8 cellular contexts compared by ENCODE assay signal in genomic region chr13:42039946-42040729, GRCh38. TPM values are rescaled to one million over a fixed set of nuclear protein-coding genes. Genes with fewer than 3 reads are reported as not detected.
DNase-seq lines count a peak whose midpoint lies in the region; ATAC-seq and TF ChIP-seq lines count a peak whose summit lies in the region.

No MANE protein-coding gene starts in this region.

- no peaks in the 10 kb centered on the region for H3K36me3 ChIP-seq in duodenal mucosa (ENCODE audit: control insufficient read depth in 1 of 2, insufficient read depth in 2 of 2, low read length in 2 of 2)
- H3K36me3 ChIP-seq in lower lobe of right lung, result no peaks in the 10 kb centered on the region

- peak overlapping the region; percentile 68 for H3K27ac Mint-ChIP-seq in activated CD4-positive, alpha-beta memory T cell treated with anti-CD3 and anti-CD28 coated beads for 36 hours

- H3K4me1 ChIP-seq in duodenal mucosa (ENCODE audit: control insufficient read depth in 1 of 2, insufficient read depth in 2 of 2, low read length in 2 of 2) (peaks cover 0 to 18% of the 10 kb centered on the region in 2 donors), lower lobe of right lung (peaks cover 20% of the 10 kb centered on the region)

- peak overlapping the region; percentile 81 for H3K4me3 Mint-ChIP-seq in activated CD4-positive, alpha-beta memory T cell treated with anti-CD3 and anti-CD28 coated beads for 36 hours

- ATAC-seq in HG03159 (IDR thresholded peaks at IDR 0.05; ENCODE audit: unreplicated experiment) (peak; percentile 69), lower lobe of right lung (peak; percentile 93 to 96)

- no peak for TF ChIP-seq CTCF in lower lobe of right lung (IDR thresholded peaks at IDR 0.05)

- intact Hi-C loops in activated CD4-positive, alpha-beta memory T cell treated with anti-CD3 and anti-CD28 coated beads for 36 hours (cut with micrococcal nuclease), result loop anchor here (1.0 to 10.0 kb wide), 5 partner anchors 8 to 585 kb away; partner anchors contain the start of genes DGKH, RGCC and VWA8
- intact Hi-C loops in lower lobe of right lung (cut with DNase I), result no loop called here

- no peaks in the 10 kb centered on the region for H3K36me3 Mint-ChIP-seq in activated CD4-positive, alpha-beta memory T cell treated with anti-CD3 and anti-CD28 coated beads for 36 hours

- DNase-seq in Ammon's horn (ENCODE audit: low spot score) (peak; percentile 85), NCI-H460 (ENCODE audit: extremely low read depth, low read depth) (peak; percentile 61), lower lobe of right lung (peak; percentile 93)
- DNase-seq in activated CD4-positive, alpha-beta memory T cell treated with anti-CD3 and anti-CD28 coated beads for 36 hours, result peak; percentile 91
- peak; percentile 78 to 86 (median 86) for DNase-seq in stimulated activated CD4-positive, alpha-beta T cell treated with anti-CD3 and anti-CD28 coated beads, TNF-alpha, amount 100 ng/mL, for 1 hour (ENCODE audit: low read depth in 3 of 3, low spot score in 1 of 3)

- POLR2A ChIA-PET in activated CD4-positive, alpha-beta memory T cell treated with anti-CD3 and anti-CD28 coated beads for 36 hours (lab: Charles Lee), result interaction anchor here (1.8 kb wide), 1 partner anchor 8 kb away, joined by 6 read pairs; the partner anchor contains the start of gene DGKH

- peak overlapping the region; percentile 79 to 93 for H3K4me3 ChIP-seq in duodenal mucosa (ENCODE audit: low read depth in 1 of 2, low read length in 2 of 2)
- H3K4me3 ChIP-seq in lower lobe of right lung, result peak overlapping the region; percentile 84

- H3K27me3 ChIP-seq in duodenal mucosa (ENCODE audit: control insufficient read depth in 1 of 2, insufficient read depth in 2 of 2, low read length in 2 of 2) (peaks cover 0 to 2% of the 10 kb centered on the region in 2 donors), lower lobe of right lung (ENCODE audit: low read depth) (no peaks in the 10 kb centered on the region)

- CTCF ChIA-PET in activated CD4-positive, alpha-beta memory T cell treated with anti-CD3 and anti-CD28 coated beads for 36 hours (lab: Charles Lee), result no interaction called here

- H3K9me3 Mint-ChIP-seq in activated CD4-positive, alpha-beta memory T cell treated with anti-CD3 and anti-CD28 coated beads for 36 hours, result peaks cover 6% of the 10 kb centered on the region

- in situ Hi-C loops in GM18951 (cut with MboI; ENCODE audit: low sequenced_read_pairs, unreplicated experiment), result no loop called here

- H3K4me1 Mint-ChIP-seq in activated CD4-positive, alpha-beta memory T cell treated with anti-CD3 and anti-CD28 coated beads for 36 hours (ENCODE audit: low read depth), result peaks cover 18% of the 10 kb centered on the region

- TF ChIP-seq POLR2A in GM18951 (IDR thresholded peaks at IDR 0.05; ENCODE audit: extremely low read depth, insufficient read depth, insufficient read length), result peak; percentile 98

- peaks cover 5% of the 10 kb centered on the region for H3K27me3 Mint-ChIP-seq in activated CD4-positive, alpha-beta memory T cell treated with anti-CD3 and anti-CD28 coated beads for 36 hours

- H3K9me3 ChIP-seq in duodenal mucosa (ENCODE audit: control insufficient read depth in 1 of 2, low read length in 2 of 2), result peaks cover 0 to 5% of the 10 kb centered on the region in 2 donors
- H3K9me3 ChIP-seq in lower lobe of right lung, result no peaks in the 10 kb centered on the region

- peak overlapping the region; percentile 87 to 90 for H3K9ac ChIP-seq in duodenal mucosa (ENCODE audit: low read depth in 1 of 2, low read length in 2 of 2)

- H3K27ac ChIP-seq in duodenal mucosa (ENCODE audit: low read depth, low read length) (peak overlapping the region; percentile 88), lower lobe of right lung (peak overlapping the region; percentile 95)

RNA-seq across cellular contexts. Expression of gene DGKH, which starts 8.3 kb away (rescaled TPM):
- total RNA-seq in NCI-H460 (2014; rRNA removed; shearing (Covaris generic)), result 3.9 and 4.0 TPM in 2 replicates
- 2.1 and 2.9 TPM in 2 replicates for polyA plus RNA-seq in NCI-H460 (2014; cell fraction: nucleus; rRNA removed)
- total RNA-seq in activated CD4-positive, alpha-beta memory T cell treated with anti-CD3 and anti-CD28 coated beads for 36 hours, result 10 to 100 TPM in 1 of 2 experiments, 1 to 10 TPM in 1; 8.9 to 11.6 TPM
- 18.7 TPM for total RNA-seq in lower lobe of right lung

Comparison
In these comparisons a context has a peak if more than half of its experiments do, and no peak if none do; other contexts are left out.
1. Peak in every context shown above with its lines: DNase-seq, ATAC-seq, H3K4me3 ChIP-seq and H3K27ac ChIP-seq.